ENCODE assay signal across 24 cellular contexts in the genomic region with DNA sequence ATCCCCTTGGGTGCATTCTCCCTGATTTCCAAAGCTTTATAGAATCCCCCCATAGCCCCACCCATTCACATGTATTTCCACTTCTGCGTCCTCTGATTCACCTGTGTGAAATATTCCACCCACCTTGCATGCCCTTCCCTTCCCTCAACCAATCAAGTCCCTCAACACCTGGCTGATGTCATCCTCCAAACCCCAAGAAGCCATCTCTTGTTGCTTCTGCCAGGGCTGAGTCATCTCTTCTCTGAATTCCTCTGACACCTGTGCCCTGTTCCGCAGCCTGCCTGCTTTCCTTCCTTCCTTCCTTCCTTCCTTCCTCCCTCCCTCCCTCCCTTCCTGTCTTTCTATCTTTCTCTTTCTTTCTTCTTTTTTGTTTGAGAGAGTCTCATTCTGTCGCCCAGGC.
"Had no signal": no experiment of that assay in that cellular context is flagged by ENCODE, and none has a peak within 500 bp of the region (broad histone marks: within the 10 kb centered on the region; RNA-seq: fewer than 3 reads in every experiment).

No MANE protein-coding gene starts in this region.

- H3K9ac ChIP-seq: parathyroid adenoma had no signal

- H3K36me3 ChIP-seq: esophagus muscularis mucosa, gastrocnemius medialis, heart left ventricle, right lobe of liver, tibial artery had no signal

- H3K4me3 ChIP-seq: body of pancreas, esophagus muscularis mucosa, gastrocnemius medialis, heart left ventricle, mucosa of descending colon, right lobe of liver, skin epidermis, tibial artery had no signal

- ATAC-seq: body of pancreas; gastrocnemius medialis; heart left ventricle; left colon; mucosa of descending colon; right lobe of liver; stimulated activated effector memory CD8-positive, alpha-beta T cell treated with anti-CD3 and anti-CD28 coated beads, Interleukin-12 subunit alpha, Interleukin-12 subunit beta, amount 100 ng/mL, for 72 hours; stimulated activated naive CD8-positive, alpha-beta T cell treated with anti-CD3 and anti-CD28 coated beads, Interleukin-15, amount 100 ng/mL, for 72 hours; WTC11 had no signal

- DNase-seq: activated gamma-delta T cell treated with Interleukin-2 at 50 U/mL for 16 hours; activated T-cell treated with anti-CD3 and anti-CD28 coated beads, Interleukin-2, amount 50 U/mL, for 1 hour; anterior cingulate cortex; body of pancreas; central memory CD4-positive, alpha-beta T cell; effector memory CD4-positive, alpha-beta T cell; gastrocnemius medialis; heart left ventricle; islet precursor cell; left colon; mesenchymal stem cell; mucosa of descending colon; nephron progenitor cell; right lobe of liver; stimulated activated CD4-positive, alpha-beta T cell treated with anti-CD3 and anti-CD28 coated beads, Interleukin-1b, Interleukin-23, amount 100 ng/mL, for 48 hours; stimulated activated naive CD8-positive, alpha-beta T cell treated with anti-CD3 and anti-CD28 coated beads, Interleukin-15, amount 100 ng/mL, for 72 hours; T1000; tibial artery had no signal

- FAIRE-seq: colon had no signal

- H3K4me1 ChIP-seq: parathyroid adenoma, right lobe of liver had no signal

- H3K9me3 ChIP-seq: body of pancreas, esophagus muscularis mucosa, gastrocnemius medialis, heart left ventricle, mucosa of descending colon, right lobe of liver, tibial artery had no signal

- H3K27ac ChIP-seq: body of pancreas, esophagus muscularis mucosa, gastrocnemius medialis, heart left ventricle, parathyroid adenoma, right lobe of liver, skin epidermis, tibial artery had no signal

- H2AFZ ChIP-seq: parathyroid adenoma had no signal

- H3K79me2 ChIP-seq: parathyroid adenoma had no signal
